ENCODE assay signal across 23 cellular contexts in genomic region chr12:108678070-108678730, GRCh38. TPM values are rescaled to one million over a fixed set of nuclear protein-coding genes. Genes with fewer than 3 reads are reported as not detected.
DNase-seq lines count a peak whose midpoint lies in the region; ATAC-seq and TF ChIP-seq lines count a peak whose summit lies in the region.
"Had no signal": no experiment of that assay in that cellular context is flagged by ENCODE, and none has a peak within 500 bp of the region (broad histone marks: within the 10 kb centered on the region; RNA-seq: fewer than 3 reads in every experiment).

No MANE protein-coding gene starts in this region.

- peaks cover 2% of the 10 kb centered on the region for H3K79me1 ChIP-seq in neuronal stem cell (ENCODE audit: low read depth, low read length)

- H2BK15ac ChIP-seq in neuronal stem cell (ENCODE audit: low read length) = no peak overlapping the region

- peaks cover 48% of the 10 kb centered on the region for H3K4me1 ChIP-seq in left ventricle myocardium inferior
- peaks cover 0 to 7% of the 10 kb centered on the region in 2 donors for H3K4me1 ChIP-seq in right atrium auricular region
- H3K4me1 ChIP-seq in ascending aorta = peaks cover 2 to 21% of the 10 kb centered on the region in 2 donors
- H3K4me1 ChIP-seq in neuronal stem cell (ENCODE audit: control insufficient read depth in 2 of 2, insufficient read depth in 1 of 2, low read depth in 1 of 2, low read length in 2 of 2) = no peaks in the 10 kb centered on the region
- H3K4me1 ChIP-seq in uterus = peaks cover 0 to 4% of the 10 kb centered on the region in 2 donors
- H3K4me1 ChIP-seq: body of pancreas, colonic mucosa, spleen had no signal

- TF ChIP-seq POLR2A in uterus (IDR thresholded peaks at IDR 0.05) = no peak

- no peak for DNase-seq in left ventricle myocardium inferior
- DNase-seq in right atrium auricular region (ENCODE audit: low spot score) = no peak
- DNase-seq in ascending aorta (ENCODE audit: low spot score in 2 of 2) = no peak
- no peak for DNase-seq in neuronal stem cell (ENCODE audit: low spot score)
- no peak for DNase-seq in uterus
- no peak for DNase-seq in posterior cingulate gyrus
- DNase-seq: activated CD4-positive, CD25-positive, alpha-beta regulatory T cell; activated CD8-positive, alpha-beta memory T cell treated with anti-CD3 and anti-CD28 coated beads for 24 hours; activated T-cell treated with anti-CD3 and anti-CD28 coated beads, Interleukin-2, amount 50 U/mL, for 72 hours; body of pancreas; colonic mucosa; DMS 273 treated with DMSO at 0.1 percent for 48 hours; head of caudate nucleus; KG1; left cardiac atrium; mesendoderm; NCI-H187; NCI-H345; SK-N-SH; spleen; stimulated activated CD4-positive, alpha-beta T cell treated with anti-CD3 and anti-CD28 coated beads, Interleukin-4, amount 100 ng/mL, for 24 hours had no signal

- H2AK5ac ChIP-seq in neuronal stem cell (ENCODE audit: low read depth, low read length) = no peak overlapping the region

- no peak overlapping the region for H3K18ac ChIP-seq in neuronal stem cell (ENCODE audit: low read length)

- peak overlapping the region; percentile 12 for H3K14ac ChIP-seq in neuronal stem cell (ENCODE audit: low read length)

- no peak for ATAC-seq in HG03571 (IDR thresholded peaks at IDR 0.05; ENCODE audit: unreplicated experiment)
- ATAC-seq in HG03280 (IDR thresholded peaks at IDR 0.05; ENCODE audit: unreplicated experiment) = no peak
- ATAC-seq: body of pancreas had no signal

- no peak overlapping the region for H4K91ac ChIP-seq in neuronal stem cell (ENCODE audit: low read depth, low read length, poor library complexity)

- H3K27ac ChIP-seq in left ventricle myocardium inferior (replicated peaks) (peak overlapping the region; percentile 4), right atrium auricular region (peak overlapping the region in 1 of 2 donors; percentile 34), ascending aorta (peak overlapping the region; percentile 9 to 41), neuronal stem cell (replicated peaks; ENCODE audit: low read length) (no peak overlapping the region), uterus (peak overlapping the region; percentile 18 to 70)
- H3K27ac ChIP-seq: body of pancreas, colonic mucosa, spleen had no signal

- no peak overlapping the region for H3K4me3 ChIP-seq in left ventricle myocardium inferior
- no peak overlapping the region for H3K4me3 ChIP-seq in right atrium auricular region
- no peak overlapping the region for H3K4me3 ChIP-seq in ascending aorta
- no peak overlapping the region for H3K4me3 ChIP-seq in neuronal stem cell (ENCODE audit: low read length in 2 of 2)
- no peak overlapping the region for H3K4me3 ChIP-seq in uterus
- H3K4me3 ChIP-seq: body of pancreas, colonic mucosa, spleen had no signal

- H2BK12ac ChIP-seq in neuronal stem cell (ENCODE audit: low read length) = no peak overlapping the region

- WGBS in neuronal stem cell (ENCODE audit: extremely low coverage in 2 of 2, insufficient read length in 2 of 2, insufficient replicate concordance in 1 of 2), 2 donors = 100% methylated on average over 1 of the region's 9 CpGs; no CpG with 5 or more reads in 1 of the 2 donors

- H4K8ac ChIP-seq in neuronal stem cell (ENCODE audit: low read depth, low read length) = no peak overlapping the region

- H2BK120ac ChIP-seq in neuronal stem cell (ENCODE audit: low read depth, low read length) = no peak overlapping the region

- no peak for TF ChIP-seq CTCF in left ventricle myocardium inferior (IDR thresholded peaks at IDR 0.05; ENCODE audit: borderline replicate concordance)
- no peak for TF ChIP-seq CTCF in right atrium auricular region (IDR thresholded peaks at IDR 0.05)
- TF ChIP-seq CTCF in ascending aorta (IDR thresholded peaks at IDR 0.05) = no peak
- no peak for TF ChIP-seq CTCF in uterus (IDR thresholded peaks at IDR 0.05)

- H3K4ac ChIP-seq in neuronal stem cell (ENCODE audit: low read length) = no peak overlapping the region

- no peak overlapping the region for H2AFZ ChIP-seq in neuronal stem cell (ENCODE audit: low read length)

- H3K9me3 ChIP-seq in left ventricle myocardium inferior (replicated peaks) (no peaks in the 10 kb centered on the region), right atrium auricular region (no peaks in the 10 kb centered on the region), ascending aorta (no peaks in the 10 kb centered on the region), neuronal stem cell (replicated peaks in 1 of 2; ENCODE audit: control insufficient read depth in 2 of 2, insufficient read depth in 1 of 2, low read depth in 1 of 2, low read length in 2 of 2) (no peaks in the 10 kb centered on the region), uterus (no peaks in the 10 kb centered on the region)
- H3K9me3 ChIP-seq: body of pancreas, colonic mucosa, SK-N-SH, spleen had no signal

- H2BK5ac ChIP-seq in neuronal stem cell (ENCODE audit: low read length) = no peak overlapping the region

- H3K4me2 ChIP-seq in neuronal stem cell (ENCODE audit: insufficient read depth, low read length, poor library complexity, severe bottlenecking) = no peak overlapping the region
- H3K4me2 ChIP-seq: SK-N-SH had no signal

- H3K27me3 ChIP-seq in left ventricle myocardium inferior (ENCODE audit: low read depth) (no peaks in the 10 kb centered on the region), right atrium auricular region (no peaks in the 10 kb centered on the region), ascending aorta (no peaks in the 10 kb centered on the region), neuronal stem cell (ENCODE audit: control insufficient read depth in 3 of 3, insufficient read depth in 3 of 3, low read depth in 1 of 3, low read length in 3 of 3) (no peaks in the 10 kb centered on the region), uterus (no peaks in the 10 kb centered on the region)
- H3K27me3 ChIP-seq: body of pancreas, colonic mucosa, spleen had no signal

- H3K36me3 ChIP-seq in left ventricle myocardium inferior = peaks cover 28% of the 10 kb centered on the region
- peaks cover 16% of the 10 kb centered on the region for H3K36me3 ChIP-seq in right atrium auricular region
- peaks cover 9 to 15% of the 10 kb centered on the region in 2 donors for H3K36me3 ChIP-seq in ascending aorta
- peaks cover 6 to 73% of the 10 kb centered on the region in 2 donors for H3K36me3 ChIP-seq in neuronal stem cell (replicated peaks in 1 of 2; ENCODE audit: control insufficient read depth in 2 of 2, insufficient read depth in 2 of 2, low read length in 2 of 2)
- H3K36me3 ChIP-seq in uterus = no peaks in the 10 kb centered on the region

- H3K9ac ChIP-seq in neuronal stem cell (ENCODE audit: low read depth, low read length, poor library complexity) = peak overlapping the region; percentile 16
- H3K9ac ChIP-seq: SK-N-SH had no signal

- intact Hi-C loops in left ventricle myocardium inferior (cut with micrococcal nuclease) (no loop called here), ascending aorta (cut with DNase I) (no loop called here), uterus (cut with DNase I; ENCODE audit: low total_unique reads) (no loop called here), posterior cingulate gyrus (cut with DNase I) (no loop called here)

- H3K23ac ChIP-seq in neuronal stem cell (ENCODE audit: low read depth, low read length, poor library complexity) = no peak overlapping the region

RNA-seq across cellular contexts. Expression of gene SELPLG, which starts 44.5 kb away (rescaled TPM):
- total RNA-seq in left ventricle myocardium inferior (3.4 TPM), right atrium auricular region (1 to 10 TPM; 3.7 to 7.7 TPM), ascending aorta (2.6 TPM), uterus (1 to 10 TPM; 1.5 to 6.5 (median 2.9) TPM)
- 0.11 TPM for polyA plus RNA-seq in neuronal stem cell (2013, experiment 1 of 2)
- 0.15 TPM for polyA plus RNA-seq in neuronal stem cell (2013, experiment 2 of 2)

RNA-seq across cellular contexts. Expression of gene CORO1C, which starts 53.1 kb away (rescaled TPM):
- 59.6 TPM for total RNA-seq in left ventricle myocardium inferior
- total RNA-seq in right atrium auricular region = 10 to 100 TPM; 59.6 to 70.7 TPM
- 106 TPM for total RNA-seq in ascending aorta
- polyA plus RNA-seq in neuronal stem cell (2013, experiment 1 of 2) = 120 TPM
- polyA plus RNA-seq in neuronal stem cell (2013, experiment 2 of 2) = 118 TPM
- total RNA-seq in uterus = 100 to 1,000 TPM; 129 to 357 (median 235) TPM
